In the genomic region with DNA sequence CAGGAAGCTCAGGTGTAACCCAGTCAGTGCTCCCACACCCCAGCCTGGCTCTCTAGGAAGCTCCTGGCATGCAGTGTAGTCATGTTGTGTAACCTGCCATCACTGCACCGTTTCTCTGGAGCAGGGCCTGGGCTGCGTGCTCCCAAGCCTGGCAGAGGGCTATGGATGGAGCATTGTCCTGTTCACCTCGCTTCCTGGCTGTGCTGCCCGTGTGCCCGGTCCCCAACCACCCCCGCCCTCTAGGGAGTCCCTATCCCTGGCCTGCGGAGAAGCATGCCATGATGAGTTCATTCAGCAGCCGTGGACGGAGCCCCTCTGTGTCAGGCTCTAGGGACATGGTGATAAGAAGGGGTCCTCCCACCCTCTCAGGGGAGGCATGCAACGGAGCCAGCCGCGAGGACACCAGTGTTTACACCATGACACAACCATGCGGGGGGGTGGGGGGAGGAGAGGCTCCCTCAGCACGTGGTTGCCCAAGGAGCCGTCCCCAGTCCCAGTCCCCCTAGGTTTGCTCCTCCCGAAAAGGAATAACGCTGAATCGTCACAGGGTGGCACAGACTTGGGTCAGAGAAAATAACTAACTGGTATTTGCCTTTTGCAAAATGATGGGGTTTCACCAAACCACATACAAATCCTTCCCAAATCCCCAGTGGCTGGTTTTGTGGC, we compare ENCODE assay signal across 20 cellular contexts.
DNase-seq lines count a peak whose midpoint lies in the region; ATAC-seq and TF ChIP-seq lines count a peak whose summit lies in the region.
"Had no signal": no experiment of that assay in that cellular context is flagged by ENCODE, and none has a peak within 500 bp of the region (broad histone marks: within the 10 kb centered on the region; RNA-seq: fewer than 3 reads in every experiment).

No MANE protein-coding gene starts in this region.

- TF ChIP-seq POLR2A in IMR-90 (IDR thresholded peaks at IDR 0.05; ENCODE audit: low read depth, low read length), result no peak

- no peak overlapping the region for H2BK120ac ChIP-seq in IMR-90 (ENCODE audit: low read depth, low read length)

- H3K9me3 ChIP-seq in AG04450 (ENCODE audit: control insufficient read depth, insufficient read depth, low read length) (peaks cover 5% of the 10 kb centered on the region), IMR-90 (ENCODE audit: control insufficient read depth, insufficient read depth, low read length) (peaks cover 2% of the 10 kb centered on the region)

- DNase-seq in AG04450 (ENCODE audit: low read depth, low spot score) (no peak), IMR-90 (no peak), sciatic nerve (ENCODE audit: low spot score) (no peak), NCI-H1105 treated with DMSO at 0.1 percent for 48 hours (lab: John Stamatoyannopoulos, UW) (no peak), glomerular visceral epithelial cell (ENCODE audit: extremely low spot score) (no peak)
- DNase-seq: C1 segment of cervical spinal cord; CD8-positive, alpha-beta memory T cell; DMS53; EL; GOT3; KG1; NCI-H1417 treated with DMSO at 0.1 percent for 48 hours; NCI-H1930; NCI-H526; SHP77 had no signal

- intact Hi-C loops in IMR-90 (cut with micrococcal nuclease), result no loop called here
- intact Hi-C loops in sciatic nerve (cut with DNase I), result loop anchor here (5.0 kb wide), 1 partner anchor 1068 kb away; no protein-coding TSS in a partner anchor

- H3K18ac ChIP-seq in IMR-90 (ENCODE audit: low read depth, low read length), result no peak overlapping the region

- no peak overlapping the region for H3K14ac ChIP-seq in IMR-90 (replicated peaks; ENCODE audit: low read depth, low read length)

- H3K4me2 ChIP-seq in IMR-90 (ENCODE audit: low read depth, low read length), result no peak overlapping the region
- H3K4me2 ChIP-seq: A549 had no signal

- ATAC-seq in IMR-90 (ENCODE audit: low read depth) (no peak), esophagus mucosa (peak; percentile 21), sciatic nerve (peak; percentile 22), GM18520 (IDR thresholded peaks at IDR 0.05; ENCODE audit: unreplicated experiment) (no peak)
- ATAC-seq: A549, GM12878 had no signal

- no peak overlapping the region for H2AK5ac ChIP-seq in IMR-90 (ENCODE audit: low read depth, low read length)

- H3K27me3 ChIP-seq in AG04450 (ENCODE audit: control insufficient read depth, insufficient read depth, low read length), result no peaks in the 10 kb centered on the region
- H3K27me3 ChIP-seq in IMR-90 (ENCODE audit: control insufficient read depth, insufficient read depth, low read length), result no peaks in the 10 kb centered on the region

- CTCF ChIA-PET in AG04450 (lab: Charles Lee) (no interaction called here), IMR-90 (lab: Yijun Ruan, JAX) (no interaction called here)

- H2AFZ ChIP-seq in IMR-90 (replicated peaks; ENCODE audit: low read length, poor library complexity), result peak overlapping the region; percentile 27

- no peak overlapping the region for H2AK9ac ChIP-seq in IMR-90 (replicated peaks; ENCODE audit: low read depth, low read length, poor library complexity)

- no peak overlapping the region for H2BK5ac ChIP-seq in IMR-90 (ENCODE audit: low read depth, low read length, poor library complexity, severe bottlenecking)

- no peak overlapping the region for H3K4me3 ChIP-seq in AG04450 (ENCODE audit: low read depth, low read length)
- no peak overlapping the region for H3K4me3 ChIP-seq in IMR-90 (ENCODE audit: insufficient read depth, low read depth, low read length)
- H3K4me3 ChIP-seq: A549, GM12878, SK-N-MC had no signal

- no peak overlapping the region for H3K4ac ChIP-seq in IMR-90 (ENCODE audit: low read depth, low read length)

- in situ Hi-C loops in IMR-90 (cut with MboI; ENCODE audit: low sequenced_read_pairs), result no loop called here

- dilution Hi-C loops in IMR-90 (cut with HindIII; ENCODE audit: low sequenced_read_pairs, unreplicated experiment), result no loop called here

- H3K23ac ChIP-seq in IMR-90 (ENCODE audit: low read depth, low read length), result no peak overlapping the region

- H3K4me1 ChIP-seq in IMR-90 (ENCODE audit: control insufficient read depth, insufficient read depth, low read length), result no peaks in the 10 kb centered on the region

- H4K8ac ChIP-seq in IMR-90 (ENCODE audit: low read depth in 2 of 2, low read length in 2 of 2), result no peak overlapping the region

- no peak overlapping the region for H2BK20ac ChIP-seq in IMR-90 (ENCODE audit: low read depth, low read length)

- H3K79me1 ChIP-seq in IMR-90 (ENCODE audit: low read depth in 1 of 2, low read length in 2 of 2), result peaks cover 0 to 3% of the 10 kb centered on the region in 2 experiments; a peak in 1 of 4 replicates

- no peak overlapping the region for H4K91ac ChIP-seq in IMR-90 (ENCODE audit: insufficient read depth, low read depth, low read length)

- no peaks in the 10 kb centered on the region; the same call in 1 of the 2 replicates for H3K9me1 ChIP-seq in IMR-90 (ENCODE audit: insufficient read depth, low read length)

- H3K27ac ChIP-seq in AG04450 (ENCODE audit: low read depth, low read length) (peak overlapping the region; percentile 31), IMR-90 (ENCODE audit: insufficient read depth, low read length) (no peak overlapping the region)
- H3K27ac ChIP-seq: SK-N-MC had no signal

- no peaks in the 10 kb centered on the region; the same call in 1 of the 2 replicates for H4K20me1 ChIP-seq in IMR-90 (ENCODE audit: insufficient read depth, low read length)

- 86% methylated on average over 2 of the region's 18 CpGs; no CpG with 5 or more reads in 1 of the 2 experiments for WGBS in IMR-90 (ENCODE audit: extremely low coverage in 2 of 2, insufficient read length in 1 of 2), 2 experiments

- H2BK15ac ChIP-seq in IMR-90 (ENCODE audit: low read depth, low read length), result no peak overlapping the region

- TF ChIP-seq RAD21 in IMR-90 (IDR thresholded peaks at IDR 0.05; ENCODE audit: low read length), result no peak

- BruUV-seq in IMR-90 (replicated peaks; lab: Mats Ljungman, UMichigan), result no TSS peak

- H3K56ac ChIP-seq in IMR-90 (ENCODE audit: extremely low read depth, insufficient read depth, low read length), result no peak overlapping the region

- POLR2A ChIA-PET in AG04450 (lab: Yijun Ruan, JAX), result no interaction called here
- POLR2A ChIA-PET in IMR-90 (lab: Charles Lee; ENCODE audit: unreplicated experiment), result no interaction called here

- TF ChIP-seq CTCF in AG04450 (IDR thresholded peaks at IDR 0.05; ENCODE audit: low read depth, low read length) (no peak), IMR-90 (conservative IDR thresholded peaks at IDR 0.05; ENCODE audit: low read depth, low read length) (no peak)

- no peak overlapping the region for H4K5ac ChIP-seq in IMR-90 (ENCODE audit: low read depth, low read length)

- peaks cover 51% of the 10 kb centered on the region; the same call in 1 of the 2 replicates for H3K36me3 ChIP-seq in IMR-90 (ENCODE audit: control insufficient read depth, insufficient read depth, low read length)

- no peak overlapping the region for H3K9ac ChIP-seq in IMR-90 (ENCODE audit: low read depth, low read length)

TF ChIP-seq in IMR-90, 13 proteins besides CTCF, POLR2A, EP300 and RAD21:
- TF ChIP-seq, protein P1, sequence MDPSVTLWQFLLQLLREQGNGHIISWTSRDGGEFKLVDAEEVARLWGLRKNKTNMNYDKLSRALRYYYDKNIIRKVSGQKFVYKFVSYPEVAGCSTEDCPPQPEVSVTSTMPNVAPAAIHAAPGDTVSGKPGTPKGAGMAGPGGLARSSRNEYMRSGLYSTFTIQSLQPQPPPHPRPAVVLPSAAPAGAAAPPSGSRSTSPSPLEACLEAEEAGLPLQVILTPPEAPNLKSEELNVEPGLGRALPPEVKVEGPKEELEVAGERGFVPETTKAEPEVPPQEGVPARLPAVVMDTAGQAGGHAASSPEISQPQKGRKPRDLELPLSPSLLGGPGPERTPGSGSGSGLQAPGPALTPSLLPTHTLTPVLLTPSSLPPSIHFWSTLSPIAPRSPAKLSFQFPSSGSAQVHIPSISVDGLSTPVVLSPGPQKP (IDR thresholded peaks at IDR 0.05; ENCODE audit: borderline replicate concordance, low read depth, low read length), result no peak
- TF ChIP-seq MAFK (IDR thresholded peaks at IDR 0.05; ENCODE audit: low read depth, low read length), result no peak
- no peak for TF ChIP-seq FOS (IDR thresholded peaks at IDR 0.05; ENCODE audit: low read depth, low read length)
- TF ChIP-seq RFX5 (IDR thresholded peaks at IDR 0.05; ENCODE audit: low read depth, low read length), result no peak
- TF ChIP-seq CEBPB (IDR thresholded peaks at IDR 0.05; ENCODE audit: low read depth, low read length), result no peak
- TF ChIP-seq MAZ (IDR thresholded peaks at IDR 0.05; ENCODE audit: borderline replicate concordance, low read depth, low read length), result no peak
- no peak for TF ChIP-seq NFE2L2 (IDR thresholded peaks at IDR 0.05; ENCODE audit: low read depth, low read length)
- TF ChIP-seq RCOR1 (IDR thresholded peaks at IDR 0.05; ENCODE audit: insufficient replicate concordance, low read length), result no peak
- no peak for TF ChIP-seq MXI1 (IDR thresholded peaks at IDR 0.05; ENCODE audit: borderline replicate concordance, low read depth, low read length)
- TF ChIP-seq CHD1 (IDR thresholded peaks at IDR 0.05; ENCODE audit: low read depth, low read length), result no peak
- TF ChIP-seq, protein P2, sequence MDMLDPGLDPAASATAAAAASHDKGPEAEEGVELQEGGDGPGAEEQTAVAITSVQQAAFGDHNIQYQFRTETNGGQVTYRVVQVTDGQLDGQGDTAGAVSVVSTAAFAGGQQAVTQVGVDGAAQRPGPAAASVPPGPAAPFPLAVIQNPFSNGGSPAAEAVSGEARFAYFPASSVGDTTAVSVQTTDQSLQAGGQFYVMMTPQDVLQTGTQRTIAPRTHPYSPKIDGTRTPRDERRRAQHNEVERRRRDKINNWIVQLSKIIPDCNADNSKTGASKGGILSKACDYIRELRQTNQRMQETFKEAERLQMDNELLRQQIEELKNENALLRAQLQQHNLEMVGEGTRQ (IDR thresholded peaks at IDR 0.05; ENCODE audit: low read depth, low read length), result no peak
- no peak for TF ChIP-seq BHLHE40 (IDR thresholded peaks at IDR 0.05; ENCODE audit: low read depth, low read length)

Comparison
In these comparisons a context has a peak if more than half of its experiments do, and no peak if none do; other contexts are left out.
1. ATAC-seq: peak in esophagus mucosa (single experiment) and sciatic nerve (single experiment); none in IMR-90 (single experiment) and GM18520 (single experiment).